ENCODE assay signal across 21 cellular contexts in genomic region chr6:151027936-151028838, GRCh38.
DNase-seq lines count a peak whose midpoint lies in the region; ATAC-seq and TF ChIP-seq lines count a peak whose summit lies in the region.
"Had no signal": no experiment of that assay in that cellular context is flagged by ENCODE, and none has a peak within 500 bp of the region (broad histone marks: within the 10 kb centered on the region; RNA-seq: fewer than 3 reads in every experiment).

No MANE protein-coding gene starts in this region.

- no peaks in the 10 kb centered on the region for H3K9me2 ChIP-seq in hepatocyte (replicated peaks; ENCODE audit: insufficient read depth)

- TF ChIP-seq CTCF in hepatocyte (IDR thresholded peaks at IDR 0.05; ENCODE audit: poor library complexity) = no peak

- CTCF ChIA-PET in activated CD8-positive, alpha-beta memory T cell treated with anti-CD3 and anti-CD28 coated beads, Interleukin-2, amount 10 ng/mL, durations not matched to agents 7 days and 5 days (lab: Charles Lee) = interaction anchor here (7.6 kb wide), 1 partner anchor 14 kb away, joined by 37 read pairs; no protein-coding TSS in a partner anchor
- CTCF ChIA-PET in activated CD8-positive, alpha-beta T cell treated with anti-CD3 and anti-CD28 coated beads, Interleukin-2, amount 10 ng/mL, durations not matched to agents 7 days and 5 days (lab: Charles Lee) = interaction anchor here (3.0 kb wide), 1 partner anchor 13 kb away, joined by 25 read pairs; no protein-coding TSS in a partner anchor

- no peaks in the 10 kb centered on the region for H3K79me2 ChIP-seq in hepatocyte

- H3K9me3 ChIP-seq in hepatocyte (ENCODE audit: low read depth) = no peaks in the 10 kb centered on the region
- H3K9me3 ChIP-seq: gastroesophageal sphincter, upper lobe of left lung had no signal

- POLR2A ChIA-PET in activated CD8-positive, alpha-beta T cell treated with anti-CD3 and anti-CD28 coated beads, Interleukin-2, amount 10 ng/mL, durations not matched to agents 7 days and 5 days (lab: Charles Lee) = interaction anchor here (0.7 kb wide), 1 partner anchor 1219 kb away, joined by 3 read pairs; no protein-coding TSS in a partner anchor

- no peaks in the 10 kb centered on the region for H3K36me3 ChIP-seq in hepatocyte (replicated peaks; ENCODE audit: insufficient read depth, low read depth)
- H3K36me3 ChIP-seq: gastroesophageal sphincter, upper lobe of left lung had no signal

- H3K4me3 Mint-ChIP-seq in activated CD8-positive, alpha-beta memory T cell treated with anti-CD3 and anti-CD28 coated beads, Interleukin-2, amount 10 ng/mL, durations not matched to agents 7 days and 5 days = no peak overlapping the region
- no peak overlapping the region for H3K4me3 Mint-ChIP-seq in activated CD8-positive, alpha-beta T cell treated with anti-CD3 and anti-CD28 coated beads, Interleukin-2, amount 10 ng/mL, durations not matched to agents 7 days and 5 days
- H3K4me3 Mint-ChIP-seq in stimulated activated naive CD8-positive, alpha-beta T cell treated with anti-CD3 and anti-CD28 coated beads, Interleukin-15, amount 100 ng/mL, for 72 hours = no peak overlapping the region
- H3K4me3 Mint-ChIP-seq: activated T-helper 1 cell treated with anti-CD3 and anti-CD28 coated beads, Interleukin-12 subunit alpha, Interleukin-12 subunit beta, Interleukin-2, Interleukin-4 antibody, amounts not matched to agents 30 ng/mL and 10 ng/mL and 1 ng/mL, durations not matched to agents 14 hours and 24 hours and 36 hours; CD4-positive, CD25-positive, alpha-beta regulatory T cell; endodermal cell had no signal

- no peak overlapping the region for H2AFZ ChIP-seq in hepatocyte

- H3K4me1 Mint-ChIP-seq in activated CD8-positive, alpha-beta memory T cell treated with anti-CD3 and anti-CD28 coated beads, Interleukin-2, amount 10 ng/mL, durations not matched to agents 7 days and 5 days = peaks cover 12% of the 10 kb centered on the region
- H3K4me1 Mint-ChIP-seq in activated CD8-positive, alpha-beta T cell treated with anti-CD3 and anti-CD28 coated beads, Interleukin-2, amount 10 ng/mL, durations not matched to agents 7 days and 5 days (ENCODE audit: low read depth) = peaks cover 9% of the 10 kb centered on the region
- no peaks in the 10 kb centered on the region for H3K4me1 Mint-ChIP-seq in stimulated activated naive CD8-positive, alpha-beta T cell treated with anti-CD3 and anti-CD28 coated beads, Interleukin-15, amount 100 ng/mL, for 72 hours

- WGBS in hepatocyte (ENCODE audit: low lambda C conversion rate, missing lambda C conversion rate) = 96% methylated on average over 15 of the region's 15 CpGs

- H3K4me1 ChIP-seq in hepatocyte (ENCODE audit: insufficient read depth) = peaks cover 4% of the 10 kb centered on the region
- H3K4me1 ChIP-seq: gastroesophageal sphincter had no signal

- H3K36me3 Mint-ChIP-seq in activated CD8-positive, alpha-beta memory T cell treated with anti-CD3 and anti-CD28 coated beads, Interleukin-2, amount 10 ng/mL, durations not matched to agents 7 days and 5 days = peaks cover 27% of the 10 kb centered on the region
- H3K36me3 Mint-ChIP-seq in activated CD8-positive, alpha-beta T cell treated with anti-CD3 and anti-CD28 coated beads, Interleukin-2, amount 10 ng/mL, durations not matched to agents 7 days and 5 days (ENCODE audit: low read depth) = peaks cover 36% of the 10 kb centered on the region

- no peak overlapping the region for H3K4me3 ChIP-seq in hepatocyte
- H3K4me3 ChIP-seq: gastroesophageal sphincter, upper lobe of left lung had no signal

- peak; percentile 49 for DNase-seq in activated CD8-positive, alpha-beta memory T cell treated with anti-CD3 and anti-CD28 coated beads, Interleukin-2, amount 10 ng/mL, durations not matched to agents 7 days and 5 days
- DNase-seq in activated CD8-positive, alpha-beta memory T cell treated with anti-CD3 and anti-CD28 coated beads, Interleukin-2, amount 50 U/mL, for 4 hours = no peak
- peak; percentile 32 for DNase-seq in activated CD8-positive, alpha-beta T cell treated with anti-CD3 and anti-CD28 coated beads, Interleukin-2, amount 10 ng/mL, durations not matched to agents 7 days and 5 days
- DNase-seq in hepatocyte (ENCODE audit: low spot score) (no peak), DMS79 treated with DMSO at 0.1 percent for 48 hours (lab: John Stamatoyannopoulos, UW) (no peak)
- no peak for DNase-seq in stimulated activated naive CD8-positive, alpha-beta T cell treated with anti-CD3 and anti-CD28 coated beads, Interleukin-15, amount 100 ng/mL, for 72 hours
- DNase-seq in stimulated activated CD4-positive, alpha-beta T cell treated with anti-CD3 and anti-CD28 coated beads, Interleukin-15, amount 100 ng/mL, for 24 hours = no peak
- DNase-seq: ACHN, endodermal cell, HCEC 1CT, NCI-H146, NCI-H2171, NCI-H526, right cardiac atrium, upper lobe of left lung had no signal

- H4K20me1 ChIP-seq in hepatocyte (ENCODE audit: insufficient read depth, poor library complexity, severe bottlenecking) = no peaks in the 10 kb centered on the region

- no peaks in the 10 kb centered on the region for H3K27me3 ChIP-seq in hepatocyte
- H3K27me3 ChIP-seq: gastroesophageal sphincter, upper lobe of left lung had no signal

- H3K9me3 Mint-ChIP-seq in activated CD8-positive, alpha-beta memory T cell treated with anti-CD3 and anti-CD28 coated beads, Interleukin-2, amount 10 ng/mL, durations not matched to agents 7 days and 5 days (ENCODE audit: low read depth) = peaks cover 2% of the 10 kb centered on the region
- peaks cover 5% of the 10 kb centered on the region for H3K9me3 Mint-ChIP-seq in activated CD8-positive, alpha-beta T cell treated with anti-CD3 and anti-CD28 coated beads, Interleukin-2, amount 10 ng/mL, durations not matched to agents 7 days and 5 days (ENCODE audit: insufficient read depth)
- no peaks in the 10 kb centered on the region for H3K9me3 Mint-ChIP-seq in stimulated activated naive CD8-positive, alpha-beta T cell treated with anti-CD3 and anti-CD28 coated beads, Interleukin-15, amount 100 ng/mL, for 72 hours
- H3K9me3 Mint-ChIP-seq: activated naive CD4-positive, alpha-beta T cell treated with anti-CD3 and anti-CD28 coated beads, Interleukin-2, amount 50 U/mL, for 72 hours; activated T-helper 1 cell treated with anti-CD3 and anti-CD28 coated beads, Interleukin-12 subunit alpha, Interleukin-12 subunit beta, Interleukin-2, Interleukin-4 antibody, amounts not matched to agents 30 ng/mL and 10 ng/mL and 1 ng/mL, durations not matched to agents 14 hours and 24 hours and 36 hours; CD4-positive, CD25-positive, alpha-beta regulatory T cell; endodermal cell had no signal

- no peaks in the 10 kb centered on the region for H3K27me3 Mint-ChIP-seq in activated CD8-positive, alpha-beta memory T cell treated with anti-CD3 and anti-CD28 coated beads, Interleukin-2, amount 10 ng/mL, durations not matched to agents 7 days and 5 days
- H3K27me3 Mint-ChIP-seq in activated CD8-positive, alpha-beta T cell treated with anti-CD3 and anti-CD28 coated beads, Interleukin-2, amount 10 ng/mL, durations not matched to agents 7 days and 5 days (ENCODE audit: low read depth) = no peaks in the 10 kb centered on the region
- no peaks in the 10 kb centered on the region for H3K27me3 Mint-ChIP-seq in stimulated activated naive CD8-positive, alpha-beta T cell treated with anti-CD3 and anti-CD28 coated beads, Interleukin-15, amount 100 ng/mL, for 72 hours
- H3K27me3 Mint-ChIP-seq: CD4-positive, CD25-positive, alpha-beta regulatory T cell had no signal

- ATAC-seq in activated CD8-positive, alpha-beta memory T cell treated with anti-CD3 and anti-CD28 coated beads, Interleukin-2, amount 10 ng/mL, durations not matched to agents 7 days and 5 days = peak; percentile 68
- ATAC-seq in activated CD8-positive, alpha-beta T cell treated with anti-CD3 and anti-CD28 coated beads, Interleukin-2, amount 10 ng/mL, durations not matched to agents 7 days and 5 days = no peak
- ATAC-seq in stimulated activated naive CD8-positive, alpha-beta T cell treated with anti-CD3 and anti-CD28 coated beads, Interleukin-15, amount 100 ng/mL, for 72 hours = peak; percentile 46
- no peak for ATAC-seq in GM21529 (IDR thresholded peaks at IDR 0.05; ENCODE audit: unreplicated experiment)
- ATAC-seq: activated naive CD4-positive, alpha-beta T cell treated with anti-CD3 and anti-CD28 coated beads, Interleukin-2, amount 50 U/mL, for 72 hours; gastroesophageal sphincter; right cardiac atrium had no signal

- H3K27ac Mint-ChIP-seq in activated CD8-positive, alpha-beta memory T cell treated with anti-CD3 and anti-CD28 coated beads, Interleukin-2, amount 10 ng/mL, durations not matched to agents 7 days and 5 days = peak overlapping the region; percentile 54
- H3K27ac Mint-ChIP-seq in activated CD8-positive, alpha-beta T cell treated with anti-CD3 and anti-CD28 coated beads, Interleukin-2, amount 10 ng/mL, durations not matched to agents 7 days and 5 days = peak overlapping the region; percentile 2
- no peak overlapping the region for H3K27ac Mint-ChIP-seq in stimulated activated naive CD8-positive, alpha-beta T cell treated with anti-CD3 and anti-CD28 coated beads, Interleukin-15, amount 100 ng/mL, for 72 hours
- H3K27ac Mint-ChIP-seq: activated T-helper 1 cell treated with anti-CD3 and anti-CD28 coated beads, Interleukin-12 subunit alpha, Interleukin-12 subunit beta, Interleukin-2, Interleukin-4 antibody, amounts not matched to agents 30 ng/mL and 10 ng/mL and 1 ng/mL, durations not matched to agents 14 hours and 24 hours and 36 hours; endodermal cell had no signal

- H3K27ac ChIP-seq in hepatocyte = peak overlapping the region; percentile 55
- H3K27ac ChIP-seq: gastroesophageal sphincter, KMS-11 had no signal

- H3K4me2 ChIP-seq in hepatocyte = no peak overlapping the region
- H3K4me2 ChIP-seq: KMS-11 had no signal

Comparison
In these comparisons a context has a peak if more than half of its experiments do, and no peak if none do; other contexts are left out.
1. DNase-seq: peak in activated CD8-positive, alpha-beta memory T cell treated with anti-CD3 and anti-CD28 coated beads, Interleukin-2, amount 10 ng/mL, durations not matched to agents 7 days and 5 days (single experiment) and activated CD8-positive, alpha-beta T cell treated with anti-CD3 and anti-CD28 coated beads, Interleukin-2, amount 10 ng/mL, durations not matched to agents 7 days and 5 days (single experiment); none in activated CD8-positive, alpha-beta memory T cell treated with anti-CD3 and anti-CD28 coated beads, Interleukin-2, amount 50 U/mL, for 4 hours (single experiment), hepatocyte (single experiment), stimulated activated naive CD8-positive, alpha-beta T cell treated with anti-CD3 and anti-CD28 coated beads, Interleukin-15, amount 100 ng/mL, for 72 hours (0 of 2), stimulated activated CD4-positive, alpha-beta T cell treated with anti-CD3 and anti-CD28 coated beads, Interleukin-15, amount 100 ng/mL, for 24 hours (single experiment) and DMS79 treated with DMSO at 0.1 percent for 48 hours (single experiment).
2. ATAC-seq: peak in activated CD8-positive, alpha-beta memory T cell treated with anti-CD3 and anti-CD28 coated beads, Interleukin-2, amount 10 ng/mL, durations not matched to agents 7 days and 5 days (single experiment) and stimulated activated naive CD8-positive, alpha-beta T cell treated with anti-CD3 and anti-CD28 coated beads, Interleukin-15, amount 100 ng/mL, for 72 hours (single experiment); none in activated CD8-positive, alpha-beta T cell treated with anti-CD3 and anti-CD28 coated beads, Interleukin-2, amount 10 ng/mL, durations not matched to agents 7 days and 5 days (single experiment) and GM21529 (single experiment).
3. H3K27ac Mint-ChIP-seq: peak in activated CD8-positive, alpha-beta memory T cell treated with anti-CD3 and anti-CD28 coated beads, Interleukin-2, amount 10 ng/mL, durations not matched to agents 7 days and 5 days (single experiment) and activated CD8-positive, alpha-beta T cell treated with anti-CD3 and anti-CD28 coated beads, Interleukin-2, amount 10 ng/mL, durations not matched to agents 7 days and 5 days (single experiment); none in stimulated activated naive CD8-positive, alpha-beta T cell treated with anti-CD3 and anti-CD28 coated beads, Interleukin-15, amount 100 ng/mL, for 72 hours (0 of 2).